In genomic region chr2:231102772-231103171, GRCh38 we compare ENCODE assay signal across 18 cellular contexts. TPM values are rescaled to one million over a fixed set of nuclear protein-coding genes. Genes with fewer than 3 reads are reported as not detected.
A peak's percentile ranks its signal among the peaks of the same experiment; 100 is the strongest.
DNase-seq lines count a peak whose midpoint lies in the region; TF ChIP-seq lines count a peak whose summit lies in the region.
"Had no signal": no experiment of that assay in that cellular context is flagged by ENCODE, and none has a peak within 500 bp of the region (broad histone marks: within the 10 kb centered on the region; RNA-seq: fewer than 3 reads in every experiment).

No MANE protein-coding gene starts in this region.

- intact Hi-C loops in adrenal gland (cut with DNase I): loop anchor here in 1 of 2 donors (10.0 kb wide), 2 partner anchors 92 to 312 kb away; partner anchors contain the start of gene ARMC9

- 59 to 74% (median 65%) methylated on average over 2 of the region's 2 CpGs for WGBS in adrenal gland, 4 donors

- peaks cover 9 to 25% of the 10 kb centered on the region in 2 donors for H3K4me1 ChIP-seq in adrenal gland (replicated peaks in 1 of 2)
- peaks cover 28% of the 10 kb centered on the region for H3K4me1 ChIP-seq in skeletal muscle satellite cell (ENCODE audit: control insufficient read depth, insufficient read depth, low read length)

- TF ChIP-seq CTCF in adrenal gland (IDR thresholded peaks at IDR 0.05): no peak
- TF ChIP-seq CTCF in fibroblast of pulmonary artery (IDR thresholded peaks at IDR 0.05; ENCODE audit: low read length, missing control alignments): no peak

- peak overlapping the region in 4 of 5 donors; percentile 19 to 79 (median 64) for H3K27ac ChIP-seq in adrenal gland
- H3K27ac ChIP-seq: upper lobe of right lung had no signal

- no peak for TF ChIP-seq POLR2A in adrenal gland (IDR thresholded peaks at IDR 0.05)

- no peak overlapping the region for H3K4me2 ChIP-seq in skeletal muscle satellite cell (ENCODE audit: low read length)

- H3K9ac ChIP-seq in skeletal muscle satellite cell (ENCODE audit: low read depth, low read length): peak overlapping the region; percentile 25

- H3K36me3 ChIP-seq in adrenal gland (replicated peaks in 1 of 2): no peaks in the 10 kb centered on the region
- peaks cover 26% of the 10 kb centered on the region for H3K36me3 ChIP-seq in skeletal muscle satellite cell (ENCODE audit: insufficient read depth, low read length)

- H3K27me3 ChIP-seq in adrenal gland: no peaks in the 10 kb centered on the region
- H3K27me3 ChIP-seq in skeletal muscle satellite cell (ENCODE audit: control insufficient read depth, insufficient read depth, low read length): no peaks in the 10 kb centered on the region
- H3K27me3 ChIP-seq: upper lobe of right lung had no signal

- H3K4me3 ChIP-seq in adrenal gland (no peak overlapping the region), fibroblast of pulmonary artery (replicated peaks; ENCODE audit: low read depth, low read length) (no peak overlapping the region), skeletal muscle satellite cell (ENCODE audit: low read length) (no peak overlapping the region)
- H3K4me3 ChIP-seq: GM12878, upper lobe of right lung had no signal

- H3K9me3 ChIP-seq in adrenal gland (replicated peaks in 1 of 3) (peaks cover 0 to 9% (median 0%) of the 10 kb centered on the region in 3 donors), skeletal muscle satellite cell (replicated peaks; ENCODE audit: low read length) (no peaks in the 10 kb centered on the region)

- DNase-seq in GM03348 (ENCODE audit: low spot score) (peak; percentile 13), adrenal gland (no peak), fibroblast of pulmonary artery (ENCODE audit: low read depth) (peak; percentile 17), NCI-H2171 (lab: John Stamatoyannopoulos, UW) (no peak), middle frontal gyrus (ENCODE audit: extremely low spot score, low spot score) (no peak), NCI-H1092 treated with DMSO at 0.1 percent for 48 hours (lab: John Stamatoyannopoulos, UW) (no peak)
- DNase-seq: activated B cell treated with CpG ODN at 0.5 μM for 24 hours; activated T-cell treated with anti-CD3 and anti-CD28 coated beads, Interleukin-2, amount 50 U/mL, for 48 hours; COR-L47; effector memory CD8-positive, alpha-beta T cell; hypothalamus; retina; SHP77 treated with DMSO at 0.1 percent for 48 hours; stimulated activated naive CD8-positive, alpha-beta T cell treated with anti-CD3 and anti-CD28 coated beads, Interleukin-15, Interleukin-2, amounts not matched to agents 100 U/mL and 50 U/mL, for 24 hours; upper lobe of right lung had no signal

RNA-seq across cellular contexts. Expression of gene HTR2B, which starts 22.1 kb away (rescaled TPM):
- total RNA-seq in adrenal gland: 10 to 100 TPM; 16.6 to 90.0 (median 50.6) TPM
- polyA plus RNA-seq in adrenal gland: 10 to 100 TPM in 2 of 3 donors, 1 to 10 TPM in 1; 3.1 to 17.9 (median 15.8) TPM
- total RNA-seq in skeletal muscle satellite cell (2012; rRNA removed): under 0.01 TPM in 1 of 2 replicates, not detected in the other
- total RNA-seq: activated B cell treated with CpG ODN at 0.5 μM for 24 hours, HT-29 had no signal

RNA-seq across cellular contexts. Expression of gene PSMD1, which starts 46.1 kb away (rescaled TPM):
- total RNA-seq in adrenal gland: 100 to 1,000 TPM in 2 of 8 donors, 10 to 100 TPM in 6; 50.4 to 153 (median 86.3) TPM
- polyA plus RNA-seq in adrenal gland: 100 to 1,000 TPM in 1 of 3 donors, 10 to 100 TPM in 2; 38.9 to 203 (median 68.7) TPM
- total RNA-seq in skeletal muscle satellite cell (2012; rRNA removed): 117 and 120 TPM in 2 replicates

Comparison
In these comparisons a context has a peak if more than half of its experiments do, and no peak if none do; other contexts are left out.
1. DNase-seq: peak in GM03348 (single experiment) and fibroblast of pulmonary artery (single experiment); none in adrenal gland (0 of 7), NCI-H2171 (single experiment), middle frontal gyrus (single experiment) and NCI-H1092 treated with DMSO at 0.1 percent for 48 hours (single experiment).